ENCODE assay signal across 21 cellular contexts in the genomic region with DNA sequence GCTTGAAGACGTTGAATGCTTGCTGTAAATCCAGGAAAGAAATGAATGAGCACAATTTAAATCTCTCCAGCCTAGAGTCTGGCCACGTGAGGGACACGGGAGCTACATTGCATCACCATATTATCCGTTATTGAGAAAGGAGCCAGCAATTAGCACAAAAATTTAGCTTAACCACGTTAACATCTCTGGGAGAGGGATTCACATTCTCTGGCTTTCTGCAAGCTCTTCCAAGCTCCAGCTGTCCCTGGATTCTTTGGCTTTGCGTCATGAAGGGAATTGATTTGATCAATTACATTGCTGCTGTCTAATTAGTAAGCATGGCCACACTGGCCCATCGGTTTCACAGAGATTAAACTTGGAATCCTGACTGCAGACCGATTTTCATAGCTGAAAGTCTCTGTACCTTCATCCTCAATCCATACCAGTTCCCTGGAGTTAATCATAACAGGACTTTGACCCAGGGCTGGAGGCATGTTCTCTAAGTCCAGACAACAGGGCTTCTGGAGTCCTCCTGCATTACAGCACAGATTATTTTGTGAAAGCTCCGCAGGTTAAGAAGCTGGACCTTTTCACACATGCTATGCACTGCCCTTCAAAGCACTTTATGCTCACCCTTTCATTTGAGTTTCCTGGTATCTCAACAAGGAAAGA. TPM values are rescaled to one million over a fixed set of nuclear protein-coding genes. Genes with fewer than 3 reads are reported as not detected.
A peak's percentile ranks its signal among the peaks of the same experiment; 100 is the strongest.
DNase-seq lines count a peak whose midpoint lies in the region; FAIRE-seq and TF ChIP-seq lines count a peak whose summit lies in the region.
"Had no signal": no experiment of that assay in that cellular context is flagged by ENCODE, and none has a peak within 500 bp of the region (broad histone marks: within the 10 kb centered on the region; RNA-seq: fewer than 3 reads in every experiment).

No MANE protein-coding gene starts in this region.

- H3K9me3 ChIP-seq in right atrium auricular region: no peaks in the 10 kb centered on the region
- H3K9me3 ChIP-seq: ovary, testis had no signal

- H3K4me3 ChIP-seq in right atrium auricular region: no peak overlapping the region
- H3K4me3 ChIP-seq: coronary artery, ovary, PC-9, testis had no signal

- TF ChIP-seq POLR2A in GM12891 (IDR thresholded peaks at IDR 0.05; ENCODE audit: low read depth, low read length): no peak

- CTCF ChIA-PET in GM10248 (lab: Yijun Ruan, JAX): interaction anchor here (0.9 to 1.2 kb wide), 2 partner anchors 9 to 17 kb away, joined by 3 read pairs; no protein-coding TSS in a partner anchor

- no peaks in the 10 kb centered on the region for H3K27me3 ChIP-seq in right atrium auricular region
- H3K27me3 ChIP-seq: ovary, testis had no signal

- POLR2A ChIA-PET in GM10248 (lab: Yijun Ruan, JAX): no interaction called here

- FAIRE-seq in GM12891 (lab: Jason Lieb, UNC): no peak

- intact Hi-C loops in cardiac septum (cut with DNase I): no loop called here

- no peak overlapping the region for H3K27ac ChIP-seq in right atrium auricular region
- H3K27ac ChIP-seq: coronary artery, ovary, PC-9, testis had no signal

- H3K36me3 ChIP-seq in right atrium auricular region: no peaks in the 10 kb centered on the region
- H3K36me3 ChIP-seq: ovary had no signal

- no peak for TF ChIP-seq CTCF in right atrium auricular region (IDR thresholded peaks at IDR 0.05)
- TF ChIP-seq CTCF in GM10248 (IDR thresholded peaks at IDR 0.05; ENCODE audit: control extremely low read depth, extremely low read depth, low read depth, missing control alignments): no peak
- no peak for TF ChIP-seq CTCF in GM13976 (IDR thresholded peaks at IDR 0.05; ENCODE audit: borderline replicate concordance, control extremely low read depth, extremely low read depth, insufficient read depth, missing control alignments)

- in situ Hi-C loops in GM13976 (cut with MboI; ENCODE audit: low sequenced_read_pairs, unreplicated experiment): no loop called here

- DNase-seq in right atrium auricular region (ENCODE audit: low spot score) (peak; percentile 52), cardiac septum (ENCODE audit: low spot score) (no peak), SW480 (ENCODE audit: low spot score) (peak; percentile 37), foreskin melanocyte (peak; percentile 23), GM10248 (ENCODE audit: extremely low spot score) (no peak), DMS79 treated with DMSO at 0.1 percent for 48 hours (lab: John Stamatoyannopoulos, UW) (no peak), GM12891 (ENCODE audit: insufficient read length, low spot score) (no peak), GM13976 (ENCODE audit: low spot score) (no peak)
- DNase-seq: ACHN; activated CD4-positive, alpha-beta T cell treated with anti-CD3 and anti-CD28 coated beads, Interleukin-2, amount 10 ng/mL, durations not matched to agents 24 days and 14 days; activated T-cell treated with anti-CD3 and anti-CD28 coated beads, Interleukin-2, amount 50 U/mL, for 4 hours; HFFc6; mesenchymal stem cell; NCI-H1092; NCI-H2227 treated with DMSO at 0.1 percent for 48 hours; ovary; PC-9; testis had no signal

- H3K4me1 ChIP-seq in right atrium auricular region: no peaks in the 10 kb centered on the region
- H3K4me1 ChIP-seq: testis had no signal

TF ChIP-seq in GM12891, 5 proteins besides CTCF, POLR2A, EP300 and RAD21:
- TF ChIP-seq POU2F2 (IDR thresholded peaks at IDR 0.05; ENCODE audit: low read depth, low read length) (no peak), PAX5 (IDR thresholded peaks at IDR 0.05; ENCODE audit: insufficient read depth, low read length, severe bottlenecking) (no peak), TAF1 (IDR thresholded peaks at IDR 0.05; ENCODE audit: low read depth, low read length) (no peak), POLR2AphosphoS5 (IDR thresholded peaks at IDR 0.05; ENCODE audit: low read depth, low read length) (no peak), SPI1 (IDR thresholded peaks at IDR 0.05; ENCODE audit: low read depth, low read length) (no peak)

RNA-seq across cellular contexts. Expression of gene ADRA1B, which starts 31.6 kb away (rescaled TPM):
- total RNA-seq in right atrium auricular region: 1 to 10 TPM; 3.4 to 3.5 TPM
- total RNA-seq in cardiac septum: 4.9 TPM
- polyA plus RNA-seq in GM12891 (2012; ENCODE audit: low read depth, missing spikeins): not detected
- total RNA-seq: activated CD4-positive, alpha-beta T cell treated with anti-CD3 and anti-CD28 coated beads, Interleukin-2, amount 10 ng/mL, durations not matched to agents 24 days and 14 days; esophagus mucosa; T-helper 2 cell treated with Interferon-gamma antibody and Interleukin-4, amounts not matched to agents 100 ng/mL and 5 ng/mL, for 36 hours had no signal

Comparison
In these comparisons a context has a peak if more than half of its experiments do, and no peak if none do; other contexts are left out.
1. DNase-seq: peak in right atrium auricular region (single experiment), SW480 (single experiment) and foreskin melanocyte (single experiment); none in cardiac septum (single experiment), GM10248 (single experiment), DMS79 treated with DMSO at 0.1 percent for 48 hours (single experiment), GM12891 (single experiment) and GM13976 (single experiment).